1 cellular context compared by ENCODE assay signal in genomic region chr19:47499371-47499770, GRCh38.
TF ChIP-seq lines count a peak whose summit lies in the region.

No MANE protein-coding gene starts in this region.

TF ChIP-seq in GM23338, 12 proteins besides CTCF, POLR2A, EP300 and RAD21 (continued from another document):
- TF ChIP-seq NANOG (IDR thresholded peaks at IDR 0.05; ENCODE audit: borderline replicate concordance) (no peak), EZH2 (IDR thresholded peaks at IDR 0.05; ENCODE audit: low read depth, unreplicated experiment) (no peak), EZH2phosphoT487 (IDR thresholded peaks at IDR 0.05; ENCODE audit: unreplicated experiment) (no peak), ZNF114 (CRISPR knock-in tag; IDR thresholded peaks at IDR 0.05) (no peak)
- TF ChIP-seq, protein P1, sequence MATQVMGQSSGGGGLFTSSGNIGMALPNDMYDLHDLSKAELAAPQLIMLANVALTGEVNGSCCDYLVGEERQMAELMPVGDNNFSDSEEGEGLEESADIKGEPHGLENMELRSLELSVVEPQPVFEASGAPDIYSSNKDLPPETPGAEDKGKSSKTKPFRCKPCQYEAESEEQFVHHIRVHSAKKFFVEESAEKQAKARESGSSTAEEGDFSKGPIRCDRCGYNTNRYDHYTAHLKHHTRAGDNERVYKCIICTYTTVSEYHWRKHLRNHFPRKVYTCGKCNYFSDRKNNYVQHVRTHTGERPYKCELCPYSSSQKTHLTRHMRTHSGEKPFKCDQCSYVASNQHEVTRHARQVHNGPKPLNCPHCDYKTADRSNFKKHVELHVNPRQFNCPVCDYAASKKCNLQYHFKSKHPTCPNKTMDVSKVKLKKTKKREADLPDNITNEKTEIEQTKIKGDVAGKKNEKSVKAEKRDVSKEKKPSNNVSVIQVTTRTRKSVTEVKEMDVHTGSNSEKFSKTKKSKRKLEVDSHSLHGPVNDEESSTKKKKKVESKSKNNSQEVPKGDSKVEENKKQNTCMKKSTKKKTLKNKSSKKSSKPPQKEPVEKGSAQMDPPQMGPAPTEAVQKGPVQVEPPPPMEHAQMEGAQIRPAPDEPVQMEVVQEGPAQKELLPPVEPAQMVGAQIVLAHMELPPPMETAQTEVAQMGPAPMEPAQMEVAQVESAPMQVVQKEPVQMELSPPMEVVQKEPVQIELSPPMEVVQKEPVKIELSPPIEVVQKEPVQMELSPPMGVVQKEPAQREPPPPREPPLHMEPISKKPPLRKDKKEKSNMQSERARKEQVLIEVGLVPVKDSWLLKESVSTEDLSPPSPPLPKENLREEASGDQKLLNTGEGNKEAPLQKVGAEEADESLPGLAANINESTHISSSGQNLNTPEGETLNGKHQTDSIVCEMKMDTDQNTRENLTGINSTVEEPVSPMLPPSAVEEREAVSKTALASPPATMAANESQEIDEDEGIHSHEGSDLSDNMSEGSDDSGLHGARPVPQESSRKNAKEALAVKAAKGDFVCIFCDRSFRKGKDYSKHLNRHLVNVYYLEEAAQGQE (IDR thresholded peaks at IDR 0.05; ENCODE audit: unreplicated experiment) = no peak
- TF ChIP-seq, protein P2, sequence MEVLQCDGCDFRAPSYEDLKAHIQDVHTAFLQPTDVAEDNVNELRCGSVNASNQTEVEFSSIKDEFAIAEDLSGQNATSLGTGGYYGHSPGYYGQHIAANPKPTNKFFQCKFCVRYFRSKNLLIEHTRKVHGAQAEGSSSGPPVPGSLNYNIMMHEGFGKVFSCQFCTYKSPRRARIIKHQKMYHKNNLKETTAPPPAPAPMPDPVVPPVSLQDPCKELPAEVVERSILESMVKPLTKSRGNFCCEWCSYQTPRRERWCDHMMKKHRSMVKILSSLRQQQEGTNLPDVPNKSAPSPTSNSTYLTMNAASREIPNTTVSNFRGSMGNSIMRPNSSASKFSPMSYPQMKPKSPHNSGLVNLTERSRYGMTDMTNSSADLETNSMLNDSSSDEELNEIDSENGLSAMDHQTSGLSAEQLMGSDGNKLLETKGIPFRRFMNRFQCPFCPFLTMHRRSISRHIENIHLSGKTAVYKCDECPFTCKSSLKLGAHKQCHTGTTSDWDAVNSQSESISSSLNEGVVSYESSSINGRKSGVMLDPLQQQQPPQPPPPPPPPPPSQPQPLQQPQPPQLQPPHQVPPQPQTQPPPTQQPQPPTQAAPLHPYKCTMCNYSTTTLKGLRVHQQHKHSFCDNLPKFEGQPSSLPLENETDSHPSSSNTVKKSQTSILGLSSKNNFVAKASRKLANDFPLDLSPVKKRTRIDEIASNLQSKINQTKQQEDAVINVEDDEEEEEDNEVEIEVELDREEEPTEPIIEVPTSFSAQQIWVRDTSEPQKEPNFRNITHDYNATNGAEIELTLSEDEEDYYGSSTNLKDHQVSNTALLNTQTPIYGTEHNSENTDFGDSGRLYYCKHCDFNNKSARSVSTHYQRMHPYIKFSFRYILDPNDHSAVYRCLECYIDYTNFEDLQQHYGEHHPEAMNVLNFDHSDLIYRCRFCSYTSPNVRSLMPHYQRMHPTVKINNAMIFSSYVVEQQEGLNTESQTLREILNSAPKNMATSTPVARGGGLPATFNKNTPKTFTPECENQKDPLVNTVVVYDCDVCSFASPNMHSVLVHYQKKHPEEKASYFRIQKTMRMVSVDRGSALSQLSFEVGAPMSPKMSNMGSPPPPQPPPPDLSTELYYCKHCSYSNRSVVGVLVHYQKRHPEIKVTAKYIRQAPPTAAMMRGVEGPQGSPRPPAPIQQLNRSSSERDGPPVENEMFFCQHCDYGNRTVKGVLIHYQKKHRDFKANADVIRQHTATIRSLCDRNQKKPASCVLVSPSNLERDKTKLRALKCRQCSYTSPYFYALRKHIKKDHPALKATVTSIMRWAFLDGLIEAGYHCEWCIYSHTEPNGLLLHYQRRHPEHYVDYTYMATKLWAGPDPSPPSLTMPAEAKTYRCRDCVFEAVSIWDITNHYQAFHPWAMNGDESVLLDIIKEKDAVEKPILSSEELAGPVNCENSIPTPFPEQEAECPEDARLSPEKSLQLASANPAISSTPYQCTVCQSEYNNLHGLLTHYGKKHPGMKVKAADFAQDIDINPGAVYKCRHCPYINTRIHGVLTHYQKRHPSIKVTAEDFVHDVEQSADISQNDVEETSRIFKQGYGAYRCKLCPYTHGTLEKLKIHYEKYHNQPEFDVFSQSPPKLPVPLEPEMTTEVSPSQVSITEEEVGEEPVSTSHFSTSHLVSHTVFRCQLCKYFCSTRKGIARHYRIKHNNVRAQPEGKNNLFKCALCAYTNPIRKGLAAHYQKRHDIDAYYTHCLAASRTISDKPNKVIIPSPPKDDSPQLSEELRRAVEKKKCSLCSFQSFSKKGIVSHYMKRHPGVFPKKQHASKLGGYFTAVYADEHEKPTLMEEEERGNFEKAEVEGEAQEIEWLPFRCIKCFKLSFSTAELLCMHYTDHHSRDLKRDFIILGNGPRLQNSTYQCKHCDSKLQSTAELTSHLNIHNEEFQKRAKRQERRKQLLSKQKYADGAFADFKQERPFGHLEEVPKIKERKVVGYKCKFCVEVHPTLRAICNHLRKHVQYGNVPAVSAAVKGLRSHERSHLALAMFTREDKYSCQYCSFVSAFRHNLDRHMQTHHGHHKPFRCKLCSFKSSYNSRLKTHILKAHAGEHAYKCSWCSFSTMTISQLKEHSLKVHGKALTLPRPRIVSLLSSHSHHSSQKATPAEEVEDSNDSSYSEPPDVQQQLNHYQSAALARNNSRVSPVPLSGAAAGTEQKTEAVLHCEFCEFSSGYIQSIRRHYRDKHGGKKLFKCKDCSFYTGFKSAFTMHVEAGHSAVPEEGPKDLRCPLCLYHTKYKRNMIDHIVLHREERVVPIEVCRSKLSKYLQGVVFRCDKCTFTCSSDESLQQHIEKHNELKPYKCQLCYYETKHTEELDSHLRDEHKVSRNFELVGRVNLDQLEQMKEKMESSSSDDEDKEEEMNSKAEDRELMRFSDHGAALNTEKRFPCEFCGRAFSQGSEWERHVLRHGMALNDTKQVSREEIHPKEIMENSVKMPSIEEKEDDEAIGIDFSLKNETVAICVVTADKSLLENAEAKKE (CRISPR knock-in tag; IDR thresholded peaks at IDR 0.05) = no peak
